Comparison of ENCODE assay signal across 1 cellular context in the genomic region with DNA sequence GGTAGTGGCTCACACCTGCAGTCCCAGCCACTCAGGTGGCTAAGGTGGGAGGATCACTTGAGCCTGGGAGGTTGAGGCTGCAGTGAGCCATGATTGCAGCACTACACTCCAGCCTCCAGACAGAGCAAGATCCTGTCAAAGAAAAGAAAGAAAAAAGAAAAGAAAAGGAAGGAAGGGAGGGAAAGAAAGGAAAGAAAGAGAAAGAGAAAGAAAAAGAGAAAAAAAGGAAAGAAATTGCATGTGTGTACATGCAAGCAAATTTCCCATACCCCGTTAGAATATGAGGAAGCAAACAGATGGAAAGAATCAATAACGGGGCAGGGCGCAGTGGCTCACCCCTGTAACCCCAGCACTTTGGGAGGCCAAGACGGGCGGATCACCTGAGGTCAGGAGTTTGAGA.
A peak's percentile ranks its signal among the peaks of the same experiment; 100 is the strongest.
TF ChIP-seq lines count a peak whose summit lies in the region.

No MANE protein-coding gene starts in this region.

TF ChIP-seq in K562, 482 proteins besides CTCF, POLR2A, EP300 and RAD21:
- no peak for TF ChIP-seq ZNF717 (CRISPR knock-in tag; IDR thresholded peaks at IDR 0.05)
- no peak for TF ChIP-seq ZNF561 (CRISPR knock-in tag; conservative IDR thresholded peaks at IDR 0.05)
- no peak for TF ChIP-seq MYC (IDR thresholded peaks at IDR 0.05; ENCODE audit: low read depth, low read length)
- TF ChIP-seq MYC (CRISPR knock-in tag; IDR thresholded peaks at IDR 0.05; ENCODE audit: borderline replicate concordance, low read depth) = no peak
- no peak for TF ChIP-seq LARP7 (IDR thresholded peaks at IDR 0.05)
- no peak for TF ChIP-seq PCBP2 (IDR thresholded peaks at IDR 0.05; ENCODE audit: low read depth, low read length, poor library complexity, severe bottlenecking)
- TF ChIP-seq, protein P1, sequence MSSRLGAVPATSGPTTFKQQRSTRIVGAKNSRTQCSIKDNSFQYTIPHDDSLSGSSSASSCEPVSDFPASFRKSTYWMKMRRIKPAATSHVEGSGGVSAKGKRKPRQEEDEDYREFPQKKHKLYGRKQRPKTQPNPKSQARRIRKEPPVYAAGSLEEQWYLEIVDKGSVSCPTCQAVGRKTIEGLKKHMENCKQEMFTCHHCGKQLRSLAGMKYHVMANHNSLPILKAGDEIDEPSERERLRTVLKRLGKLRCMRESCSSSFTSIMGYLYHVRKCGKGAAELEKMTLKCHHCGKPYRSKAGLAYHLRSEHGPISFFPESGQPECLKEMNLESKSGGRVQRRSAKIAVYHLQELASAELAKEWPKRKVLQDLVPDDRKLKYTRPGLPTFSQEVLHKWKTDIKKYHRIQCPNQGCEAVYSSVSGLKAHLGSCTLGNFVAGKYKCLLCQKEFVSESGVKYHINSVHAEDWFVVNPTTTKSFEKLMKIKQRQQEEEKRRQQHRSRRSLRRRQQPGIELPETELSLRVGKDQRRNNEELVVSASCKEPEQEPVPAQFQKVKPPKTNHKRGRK (tag; IDR thresholded peaks at IDR 0.05) = peak; percentile 59
- no peak for TF ChIP-seq HBP1 (CRISPR knock-in tag; IDR thresholded peaks at IDR 0.05)
